Comparison of ENCODE assay signal across 8 cellular contexts in the genomic region with DNA sequence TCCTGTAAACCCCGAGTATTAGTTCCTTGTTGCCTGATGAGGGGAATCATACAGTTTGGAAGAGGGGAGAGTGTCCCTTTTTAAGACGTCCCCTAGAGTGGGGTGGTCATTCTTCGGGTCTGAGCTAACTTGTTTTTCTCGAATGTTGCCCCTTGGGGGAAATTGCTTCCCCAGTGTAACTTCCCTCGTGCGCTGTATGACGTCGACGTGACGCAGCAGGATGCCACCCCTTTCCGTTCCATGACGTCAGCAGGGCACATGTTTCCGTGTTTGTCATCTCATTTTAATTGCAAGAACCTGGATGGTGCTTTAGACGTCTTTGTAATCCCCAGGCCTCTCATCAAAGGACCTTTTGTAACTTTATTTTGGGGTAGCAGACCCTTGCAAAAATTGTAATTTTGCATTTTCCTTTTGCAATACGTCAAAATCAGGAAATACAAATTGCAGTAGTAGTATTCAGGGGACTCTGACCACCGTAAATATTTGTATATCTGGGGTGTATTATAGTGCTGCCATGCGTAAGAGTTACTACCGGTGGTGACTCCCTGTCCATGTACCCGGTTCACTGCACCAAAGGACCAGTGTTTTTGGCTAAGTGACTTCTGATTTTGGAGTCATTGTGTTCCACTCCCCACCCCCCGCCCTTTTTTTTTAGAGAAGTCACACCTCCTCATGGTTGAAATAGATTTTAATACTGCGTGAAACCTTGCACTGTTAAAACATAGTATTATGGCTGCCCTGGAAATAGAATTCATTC.
DNase-seq lines count a peak whose midpoint lies in the region; ATAC-seq lines count a peak whose summit lies in the region.

No MANE protein-coding gene starts in this region.

- peak; percentile 33 for DNase-seq in NCI-H2196 (lab: John Stamatoyannopoulos, UW; ENCODE audit: unreplicated experiment)
- DNase-seq in activated CD4-positive, alpha-beta T cell treated with anti-CD3 and anti-CD28 coated beads for 24 hours (ENCODE audit: low read depth in 2 of 2) = peak; percentile 60 to 81
- peak; percentile 70 for DNase-seq in cerebellar cortex (ENCODE audit: low spot score)
- peak; percentile 78 for DNase-seq in kidney tubule cell (ENCODE audit: low spot score)
- DNase-seq in stimulated activated CD4-positive, alpha-beta T cell treated with anti-CD3 and anti-CD28 coated beads, Interleukin-1b, Interleukin-23, amount 100 ng/mL, for 4 hours (ENCODE audit: low read depth in 2 of 2) = peak; percentile 67 to 88

- ATAC-seq in HG02642 (IDR thresholded peaks at IDR 0.05; ENCODE audit: poor library complexity, unreplicated experiment) = peak; percentile 22
- ATAC-seq in HG02885 (IDR thresholded peaks at IDR 0.05; ENCODE audit: poor library complexity, unreplicated experiment) = no peak

- no peaks in the 10 kb centered on the region for H3K4me1 ChIP-seq in ES-I3 (ENCODE audit: insufficient read depth, low read length)

- H3K9me3 ChIP-seq in ES-I3 (ENCODE audit: control insufficient read depth, insufficient read depth, low read length) = no peaks in the 10 kb centered on the region

- H3K9ac ChIP-seq in ES-I3 (ENCODE audit: low read depth, low read length) = peak overlapping the region; percentile 79

- no peaks in the 10 kb centered on the region for H3K36me3 ChIP-seq in ES-I3 (ENCODE audit: insufficient read depth, low read length)
